1 cellular context compared by ENCODE assay signal in genomic region chr3:63968612-63969350, GRCh38.
TF ChIP-seq lines count a peak whose summit lies in the region.

No MANE protein-coding gene starts in this region.

TF ChIP-seq in K562, 482 proteins besides CTCF, POLR2A, EP300 and RAD21 (continued from another document):
- TF ChIP-seq, protein P1, sequence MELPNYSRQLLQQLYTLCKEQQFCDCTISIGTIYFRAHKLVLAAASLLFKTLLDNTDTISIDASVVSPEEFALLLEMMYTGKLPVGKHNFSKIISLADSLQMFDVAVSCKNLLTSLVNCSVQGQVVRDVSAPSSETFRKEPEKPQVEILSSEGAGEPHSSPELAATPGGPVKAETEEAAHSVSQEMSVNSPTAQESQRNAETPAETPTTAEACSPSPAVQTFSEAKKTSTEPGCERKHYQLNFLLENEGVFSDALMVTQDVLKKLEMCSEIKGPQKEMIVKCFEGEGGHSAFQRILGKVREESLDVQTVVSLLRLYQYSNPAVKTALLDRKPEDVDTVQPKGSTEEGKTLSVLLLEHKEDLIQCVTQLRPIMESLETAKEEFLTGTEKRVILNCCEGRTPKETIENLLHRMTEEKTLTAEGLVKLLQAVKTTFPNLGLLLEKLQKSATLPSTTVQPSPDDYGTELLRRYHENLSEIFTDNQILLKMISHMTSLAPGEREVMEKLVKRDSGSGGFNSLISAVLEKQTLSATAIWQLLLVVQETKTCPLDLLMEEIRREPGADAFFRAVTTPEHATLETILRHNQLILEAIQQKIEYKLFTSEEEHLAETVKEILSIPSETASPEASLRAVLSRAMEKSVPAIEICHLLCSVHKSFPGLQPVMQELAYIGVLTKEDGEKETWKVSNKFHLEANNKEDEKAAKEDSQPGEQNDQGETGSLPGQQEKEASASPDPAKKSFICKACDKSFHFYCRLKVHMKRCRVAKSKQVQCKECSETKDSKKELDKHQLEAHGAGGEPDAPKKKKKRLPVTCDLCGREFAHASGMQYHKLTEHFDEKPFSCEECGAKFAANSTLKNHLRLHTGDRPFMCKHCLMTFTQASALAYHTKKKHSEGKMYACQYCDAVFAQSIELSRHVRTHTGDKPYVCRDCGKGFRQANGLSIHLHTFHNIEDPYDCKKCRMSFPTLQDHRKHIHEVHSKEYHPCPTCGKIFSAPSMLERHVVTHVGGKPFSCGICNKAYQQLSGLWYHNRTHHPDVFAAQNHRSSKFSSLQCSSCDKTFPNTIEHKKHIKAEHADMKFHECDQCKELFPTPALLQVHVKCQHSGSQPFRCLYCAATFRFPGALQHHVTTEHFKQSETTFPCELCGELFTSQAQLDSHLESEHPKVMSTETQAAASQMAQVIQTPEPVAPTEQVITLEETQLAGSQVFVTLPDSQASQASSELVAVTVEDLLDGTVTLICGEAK (IDR thresholded peaks at IDR 0.05), result no peak
- TF ChIP-seq, protein P1 (CRISPR knock-in tag; IDR thresholded peaks at IDR 0.05), result no peak
- TF ChIP-seq NFRKB (IDR thresholded peaks at IDR 0.05; ENCODE audit: low read depth) (no peak), ZNF445 (CRISPR knock-in tag; IDR thresholded peaks at IDR 0.05; ENCODE audit: low read depth) (no peak), POLR3G (IDR thresholded peaks at IDR 0.05; ENCODE audit: extremely low read depth, insufficient read length, insufficient replicate concordance) (no peak), XRCC3 (IDR thresholded peaks at IDR 0.05) (no peak), RBM17 (IDR thresholded peaks at IDR 0.05; ENCODE audit: borderline replicate concordance, low read depth, low read length) (no peak), ELF2 (CRISPR knock-in tag; IDR thresholded peaks at IDR 0.05) (no peak), ARHGAP35 (IDR thresholded peaks at IDR 0.05; ENCODE audit: partially characterized antibody) (no peak), EP400 (IDR thresholded peaks at IDR 0.05) (no peak), NR1H2 (CRISPR knock-in tag; IDR thresholded peaks at IDR 0.05) (no peak), PHB (CRISPR knock-in tag; IDR thresholded peaks at IDR 0.05) (no peak), NCOA4 (IDR thresholded peaks at IDR 0.05; ENCODE audit: partially characterized antibody) (no peak)
- TF ChIP-seq, protein P2, sequence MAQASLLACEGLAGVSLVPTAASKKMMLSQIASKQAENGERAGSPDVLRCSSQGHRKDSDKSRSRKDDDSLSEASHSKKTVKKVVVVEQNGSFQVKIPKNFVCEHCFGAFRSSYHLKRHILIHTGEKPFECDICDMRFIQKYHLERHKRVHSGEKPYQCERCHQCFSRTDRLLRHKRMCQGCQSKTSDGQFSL (CRISPR knock-in tag; IDR thresholded peaks at IDR 0.05), result no peak
- TF ChIP-seq, protein P2 (tag; IDR thresholded peaks at IDR 0.05), result no peak
